In genomic region chr2:227117852-227118251, GRCh38 we compare ENCODE assay signal across 30 cellular contexts. TPM values are rescaled to one million over a fixed set of nuclear protein-coding genes. Genes with fewer than 3 reads are reported as not detected.
"Had no signal": no experiment of that assay in that cellular context is flagged by ENCODE, and none has a peak within 500 bp of the region (broad histone marks: within the 10 kb centered on the region; RNA-seq: fewer than 3 reads in every experiment).

No MANE protein-coding gene starts in this region.

- H3K27me3 Mint-ChIP-seq: dendritic cell treated with granulocyte-macrophage colony-stimulating factor and Interleukin-4, amounts not matched to agents 40 ng/mL and 50 ng/mL, for 4 days had no signal

- H3K36me3 ChIP-seq: sigmoid colon, suprapubic skin, tibial artery had no signal

- H3K36me3 Mint-ChIP-seq: naive thymus-derived CD8-positive, alpha-beta T cell; WTC11 had no signal

- H3K27ac ChIP-seq: parathyroid adenoma, psoas muscle, sigmoid colon, suprapubic skin, tibial artery had no signal

- H3K4me3 Mint-ChIP-seq: activated CD4-positive, alpha-beta memory T cell treated with anti-CD3 and anti-CD28 coated beads, Interleukin-2, amount 10 ng/mL, durations not matched to agents 7 days and 5 days; activated CD4-positive, alpha-beta T cell treated with anti-CD3 and anti-CD28 coated beads, Interleukin-2, amount 10 ng/mL, durations not matched to agents 7 days and 5 days; activated T-cell treated with anti-CD3 and anti-CD28 coated beads, Interleukin-2, amount 50 U/mL, for 4 hours; activated T-helper 17 cell treated with anti-CD3 and anti-CD28 coated beads, Interleukin-2, amount 50 U/mL, for 72 hours; central memory CD8-positive, alpha-beta T cell; dendritic cell treated with granulocyte-macrophage colony-stimulating factor and Interleukin-4, amounts not matched to agents 40 ng/mL and 50 ng/mL, for 4 days; endodermal cell; naive thymus-derived CD8-positive, alpha-beta T cell; neural crest cell; WTC11 had no signal

- DNase-seq: activated CD4-positive, alpha-beta memory T cell treated with anti-CD3 and anti-CD28 coated beads, Interleukin-2, amount 10 ng/mL, durations not matched to agents 7 days and 5 days; activated CD4-positive, alpha-beta T cell treated with anti-CD3 and anti-CD28 coated beads for 1 hour; activated CD4-positive, alpha-beta T cell treated with anti-CD3 and anti-CD28 coated beads, Interleukin-2, amount 10 ng/mL, durations not matched to agents 7 days and 5 days; activated gamma-delta T cell treated with Interleukin-2 at 50 U/mL for 16 hours; activated naive CD4-positive, alpha-beta T cell treated with anti-CD3 and anti-CD28 coated beads, Interleukin-2, amount 50 U/mL, for 16 hours; activated T-cell treated with anti-CD3 and anti-CD28 coated beads, Interleukin-2, amount 50 U/mL, for 4 hours; anterior cingulate cortex; endodermal cell; foreskin fibroblast; head of caudate nucleus; hippocampal formation; kidney; left colon; mammary epithelial cell; naive thymus-derived CD8-positive, alpha-beta T cell; occipital lobe; psoas muscle; sigmoid colon; stimulated activated naive CD4-positive, alpha-beta T cell; T1000; tibial artery had no signal

- H3K9me3 Mint-ChIP-seq: activated CD4-positive, alpha-beta memory T cell treated with anti-CD3 and anti-CD28 coated beads, Interleukin-2, amount 10 ng/mL, durations not matched to agents 7 days and 5 days; activated CD4-positive, alpha-beta T cell treated with anti-CD3 and anti-CD28 coated beads, Interleukin-2, amount 10 ng/mL, durations not matched to agents 7 days and 5 days; activated T-cell treated with anti-CD3 and anti-CD28 coated beads, Interleukin-2, amount 50 U/mL, for 4 hours; activated T-helper 17 cell treated with anti-CD3 and anti-CD28 coated beads, Interleukin-2, amount 50 U/mL, for 72 hours; central memory CD8-positive, alpha-beta T cell; dendritic cell treated with granulocyte-macrophage colony-stimulating factor and Interleukin-4, amounts not matched to agents 40 ng/mL and 50 ng/mL, for 4 days; endodermal cell; naive thymus-derived CD8-positive, alpha-beta T cell; neural crest cell; WTC11 had no signal

- ATAC-seq: activated T-cell treated with anti-CD3 and anti-CD28 coated beads, Interleukin-2, amount 50 U/mL, for 4 hours; esophagus mucosa; left colon; naive thymus-derived CD8-positive, alpha-beta T cell; psoas muscle; WTC11 had no signal

- H3K4me1 ChIP-seq: parathyroid adenoma, psoas muscle, sigmoid colon, suprapubic skin, tibial artery had no signal

- H3K27ac Mint-ChIP-seq: activated CD4-positive, alpha-beta memory T cell treated with anti-CD3 and anti-CD28 coated beads, Interleukin-2, amount 10 ng/mL, durations not matched to agents 7 days and 5 days; activated CD4-positive, alpha-beta T cell treated with anti-CD3 and anti-CD28 coated beads, Interleukin-2, amount 10 ng/mL, durations not matched to agents 7 days and 5 days; activated T-helper 17 cell treated with anti-CD3 and anti-CD28 coated beads, Interleukin-2, amount 50 U/mL, for 72 hours; dendritic cell treated with granulocyte-macrophage colony-stimulating factor and Interleukin-4, amounts not matched to agents 40 ng/mL and 50 ng/mL, for 4 days; endodermal cell; WTC11 had no signal

- H3K27me3 ChIP-seq: sigmoid colon, suprapubic skin, tibial artery had no signal

- H3K9me3 ChIP-seq: psoas muscle, sigmoid colon, suprapubic skin, tibial artery had no signal

- H3K4me3 ChIP-seq: psoas muscle, sigmoid colon, suprapubic skin, tibial artery had no signal

- H3K4me1 Mint-ChIP-seq: activated CD4-positive, alpha-beta T cell treated with anti-CD3 and anti-CD28 coated beads, Interleukin-2, amount 10 ng/mL, durations not matched to agents 7 days and 5 days; activated T-helper 17 cell treated with anti-CD3 and anti-CD28 coated beads, Interleukin-2, amount 50 U/mL, for 72 hours; central memory CD8-positive, alpha-beta T cell; neural crest cell; WTC11 had no signal

RNA-seq across cellular contexts. Expression of gene COL4A4, which starts 46.2 kb away (rescaled TPM):
- total RNA-seq: T-helper 1 cell treated with Interleukin-12 subunit alpha and Interleukin-12 subunit beta and Interleukin-4 antibody, amounts not matched to agents 30 ng/mL and 1 ng/mL, for 36 hours had no signal

RNA-seq across cellular contexts. Expression of gene COL4A3, which starts 46.6 kb away (rescaled TPM):
- total RNA-seq: activated CD4-positive, alpha-beta T cell treated with anti-CD3 and anti-CD28 coated beads, Interleukin-2, amount 10 ng/mL, durations not matched to agents 7 days and 5 days; mammary epithelial cell; neural crest cell; T-helper 1 cell treated with Interleukin-12 subunit alpha and Interleukin-12 subunit beta and Interleukin-4 antibody, amounts not matched to agents 30 ng/mL and 1 ng/mL, for 36 hours had no signal
- polyA plus RNA-seq: mammary epithelial cell; naive thymus-derived CD8-positive, alpha-beta T cell had no signal
